ENCODE assay signal across 10 cellular contexts in genomic region chr20:17910828-17911294, GRCh38. TPM values are rescaled to one million over a fixed set of nuclear protein-coding genes. Genes with fewer than 3 reads are reported as not detected.
DNase-seq lines count a peak whose midpoint lies in the region; ATAC-seq and TF ChIP-seq lines count a peak whose summit lies in the region.
"Had no signal": no experiment of that assay in that cellular context is flagged by ENCODE, and none has a peak within 500 bp of the region (broad histone marks: within the 10 kb centered on the region; RNA-seq: fewer than 3 reads in every experiment).

No MANE protein-coding gene starts in this region.

- H3K27ac ChIP-seq in AG04450 (ENCODE audit: low read depth, low read length) = no peak overlapping the region
- no peak overlapping the region for H3K27ac ChIP-seq in CD4-positive, alpha-beta T cell (ENCODE audit: low read depth, low read length)

- CTCF ChIA-PET in AG04450 (lab: Charles Lee) = interaction anchor here (0.6 to 1.9 kb wide), 5 partner anchors 11 to 405 kb away, joined by 3 to 8 read pairs (median 4); no protein-coding TSS in a partner anchor
- CTCF ChIA-PET in CD4-positive, alpha-beta T cell (lab: Charles Lee) = no interaction called here

- H3K4me3 ChIP-seq in AG04450 (ENCODE audit: low read depth, low read length) = no peak overlapping the region

- no peaks in the 10 kb centered on the region for H3K36me3 Mint-ChIP-seq in CD4-positive, alpha-beta T cell (ENCODE audit: low read depth)

- no peaks in the 10 kb centered on the region for H3K27me3 ChIP-seq in AG04450 (ENCODE audit: control insufficient read depth, insufficient read depth, low read length)
- peaks cover 9% of the 10 kb centered on the region for H3K27me3 ChIP-seq in CD4-positive, alpha-beta T cell (ENCODE audit: control insufficient read depth, insufficient read depth, low read length)

- POLR2A ChIA-PET in AG04450 (lab: Yijun Ruan, JAX) = interaction anchor here (0.8 to 1.2 kb wide), 3 partner anchors 26 to 67 kb away, joined by 3 to 7 read pairs (median 5); no protein-coding TSS in a partner anchor
- POLR2A ChIA-PET in CD4-positive, alpha-beta T cell (lab: Charles Lee) = no interaction called here

- H3K27me3 Mint-ChIP-seq in CD4-positive, alpha-beta T cell = peaks cover 25% of the 10 kb centered on the region

- no peaks in the 10 kb centered on the region for H3K9me3 Mint-ChIP-seq in CD4-positive, alpha-beta T cell

- peak; percentile 25 for TF ChIP-seq CTCF in AG04450 (IDR thresholded peaks at IDR 0.05; ENCODE audit: low read depth, low read length)
- TF ChIP-seq CTCF in CD4-positive, alpha-beta T cell (IDR thresholded peaks at IDR 0.05) = no peak

- no peaks in the 10 kb centered on the region for H3K4me1 Mint-ChIP-seq in CD4-positive, alpha-beta T cell (ENCODE audit: low read depth)

- peak; percentile 47 for DNase-seq in AG04450 (ENCODE audit: low read depth, low spot score)
- DNase-seq in NCI-H69 (lab: John Stamatoyannopoulos, UW) = peak; percentile 42
- DNase-seq in fibroblast of gingiva (ENCODE audit: low read depth) = peak; percentile 93
- peak; percentile 76 for DNase-seq in myocyte (ENCODE audit: low read depth)
- DNase-seq in NCI-H524 treated with DMSO at 0.1 percent for 48 hours (lab: John Stamatoyannopoulos, UW) = no peak
- DNase-seq in CD4-positive, alpha-beta T cell = no peak
- DNase-seq in NCI-H146 treated with DMSO at 0.1 percent for 48 hours (lab: John Stamatoyannopoulos, UW; ENCODE audit: unreplicated experiment) = no peak
- DNase-seq: activated effector memory CD4-positive, alpha-beta T cell treated with Interleukin-2 at 50 U/mL for 16 hours; stimulated activated CD4-positive, alpha-beta T cell treated with anti-CD3 and anti-CD28 coated beads, Interleukin-4, amount 100 ng/mL, for 1 hour had no signal

- no peak overlapping the region for H3K4me3 Mint-ChIP-seq in CD4-positive, alpha-beta T cell

- intact Hi-C loops in CD4-positive, alpha-beta T cell (cut with DNase I, micrococcal nuclease) = no loop called here

- H3K27ac Mint-ChIP-seq in CD4-positive, alpha-beta T cell = no peak overlapping the region

- H3K9me3 ChIP-seq in AG04450 (ENCODE audit: control insufficient read depth, insufficient read depth, low read length) = no peaks in the 10 kb centered on the region
- no peaks in the 10 kb centered on the region for H3K9me3 ChIP-seq in CD4-positive, alpha-beta T cell (ENCODE audit: control insufficient read depth, low read length)

- no peak for ATAC-seq in CD4-positive, alpha-beta T cell (ENCODE audit: poor library complexity)
- no peak for ATAC-seq in HG03135 (IDR thresholded peaks at IDR 0.05; ENCODE audit: unreplicated experiment)

RNA-seq across cellular contexts. Expression of gene SNX5, which starts 57.7 kb away (rescaled TPM):
- polyA plus RNA-seq in AG04450 (2011; rRNA removed) = 109 and 150 TPM in 2 replicates
- 96.3 and 104 TPM in 2 replicates for polyA minus RNA-seq in AG04450 (2011; rRNA and poly(A)+ RNA removed)
- total RNA-seq in myocyte = 45.9 and 57.1 TPM in 2 replicates
- polyA plus RNA-seq in myocyte (2012) = 38.6 TPM
- total RNA-seq in CD4-positive, alpha-beta T cell = 10 to 100 TPM; 58.3 to 60.3 TPM

RNA-seq across cellular contexts. Expression of gene MGME1, which starts 58.0 kb away (rescaled TPM):
- polyA plus RNA-seq in AG04450 (2011; rRNA removed) = 9.9 and 13.5 TPM in 2 replicates
- 8.7 and 11.0 TPM in 2 replicates for polyA minus RNA-seq in AG04450 (2011; rRNA and poly(A)+ RNA removed)
- 10.9 and 11.3 TPM in 2 replicates for total RNA-seq in myocyte
- polyA plus RNA-seq in myocyte (2012) = 12.4 TPM
- 1 to 10 TPM; 4.5 to 4.6 TPM for total RNA-seq in CD4-positive, alpha-beta T cell

Comparison
In these comparisons a context has a peak if more than half of its experiments do, and no peak if none do; other contexts are left out.
1. DNase-seq: peak in AG04450 (single experiment), NCI-H69 (single experiment), fibroblast of gingiva (single experiment) and myocyte (single experiment); none in NCI-H524 treated with DMSO at 0.1 percent for 48 hours (single experiment), CD4-positive, alpha-beta T cell (0 of 10) and NCI-H146 treated with DMSO at 0.1 percent for 48 hours (single experiment).